8 cellular contexts compared by ENCODE assay signal in genomic region chr19:48362716-48363499, GRCh38. TPM values are rescaled to one million over a fixed set of nuclear protein-coding genes. Genes with fewer than 3 reads are reported as not detected.
DNase-seq lines count a peak whose midpoint lies in the region; ATAC-seq and TF ChIP-seq lines count a peak whose summit lies in the region.

No MANE protein-coding gene starts in this region.

- H3K36me3 ChIP-seq in adipocyte (ENCODE audit: control insufficient read depth, insufficient read depth, low read length, severe bottlenecking) (peaks cover 3% of the 10 kb centered on the region), ovary (no peaks in the 10 kb centered on the region), thyroid gland (no peaks in the 10 kb centered on the region)

- ATAC-seq in HG02678 (IDR thresholded peaks at IDR 0.05; ENCODE audit: unreplicated experiment), result peak; percentile 51
- ATAC-seq in Right ventricle myocardium superior (ENCODE audit: poor library complexity), result peak; percentile 92

- H3K9ac ChIP-seq in adipocyte (ENCODE audit: low read length), result peak overlapping the region; percentile 99

- peak overlapping the region; percentile 89 to 97 for H3K27ac ChIP-seq in ovary
- peak overlapping the region; percentile 94 to 97 (median 96) for H3K27ac ChIP-seq in thyroid gland

- TF ChIP-seq POLR2A in ovary (IDR thresholded peaks at IDR 0.05) (no peak), thyroid gland (IDR thresholded peaks at IDR 0.05) (peak in 1 of 2 donors; percentile 84)

- peaks cover 4% of the 10 kb centered on the region for H3K4me1 ChIP-seq in adipocyte (ENCODE audit: control insufficient read depth, insufficient read depth, low read length)
- peaks cover 3% of the 10 kb centered on the region for H3K4me1 ChIP-seq in ovary (ENCODE audit: insufficient read depth)
- H3K4me1 ChIP-seq in thyroid gland, result peaks cover 4 to 9% of the 10 kb centered on the region in 2 donors

- POLR2A ChIA-PET in GM10248 (lab: Yijun Ruan, JAX), result interaction anchor here (0.7 to 2.5 kb wide), 5 partner anchors 17 to 256 kb away, joined by 3 to 10 read pairs (median 3); partner anchors contain the start of genes KDELR1, RPL18 and SPHK2

- no peak for TF ChIP-seq CTCF in GM10248 (IDR thresholded peaks at IDR 0.05; ENCODE audit: control extremely low read depth, extremely low read depth, low read depth, missing control alignments)
- no peak for TF ChIP-seq CTCF in ovary (IDR thresholded peaks at IDR 0.05)
- peak in 1 of 6 experiments; percentile 32 for TF ChIP-seq CTCF in thyroid gland (IDR thresholded peaks at IDR 0.05)

- CTCF ChIA-PET in GM10248 (lab: Yijun Ruan, JAX), result interaction anchor here (0.7 to 2.9 kb wide), 14 partner anchors 9 to 221 kb away, joined by 3 to 43 read pairs (median 6); partner anchors contain the start of gene KDELR1

- intact Hi-C loops in Right ventricle myocardium superior (cut with DNase I) (no loop called here), ovary (cut with DNase I) (no loop called here), thyroid gland (cut with DNase I) (no loop called here)

- H3K27me3 ChIP-seq in adipocyte (replicated peaks; ENCODE audit: control insufficient read depth, insufficient read depth, low read length) (no peaks in the 10 kb centered on the region), ovary (no peaks in the 10 kb centered on the region), thyroid gland (no peaks in the 10 kb centered on the region)

- TF ChIP-seq EP300 in ovary (IDR thresholded peaks at IDR 0.05), result no peak

- whole genome bisulfite sequencing in ovary, 3 donors, result 3% methylated on average over 24 to 26 of the region's 26 CpGs
- WGBS in thyroid gland, 2 donors, result 6 to 7% methylated on average over 13 to 16 of the region's 26 CpGs

- no peaks in the 10 kb centered on the region for H3K9me3 ChIP-seq in adipocyte (ENCODE audit: control insufficient read depth, low read length)
- no peaks in the 10 kb centered on the region for H3K9me3 ChIP-seq in ovary
- no peaks in the 10 kb centered on the region for H3K9me3 ChIP-seq in thyroid gland

- DNase-seq in GM10248 (ENCODE audit: extremely low spot score), result peak; percentile 89
- peak; percentile 91 to 98 (median 96) for DNase-seq in NCI-H1417 (lab: John Stamatoyannopoulos, UW)
- peak; percentile 99 for DNase-seq in SW480 (ENCODE audit: low spot score)
- peak; percentile 97 for DNase-seq in adipocyte (ENCODE audit: low read depth)
- peak; percentile 97 for DNase-seq in Right ventricle myocardium superior
- DNase-seq in ovary, result peak; percentile 94 to 96 (median 95)
- peak; percentile 98 for DNase-seq in thyroid gland

- H3K4me3 ChIP-seq in adipocyte (ENCODE audit: low read length) (peak overlapping the region; percentile 97), ovary (peak overlapping the region; percentile 74), thyroid gland (replicated peaks in 1 of 3) (peak overlapping the region; percentile 45 to 63 (median 46))

RNA-seq across cellular contexts. Expression of gene TMEM143, which starts 0.8 kb away (rescaled TPM):
- total RNA-seq in Right ventricle myocardium superior, result 105 TPM
- total RNA-seq in ovary, result 1 to 10 TPM; 3.3 to 9.7 (median 7.7) TPM
- polyA plus RNA-seq in ovary, result 1 to 10 TPM; 4.1 to 6.0 TPM
- total RNA-seq in thyroid gland, result 10 to 100 TPM in 1 of 4 donors, 1 to 10 TPM in 3; 6.3 to 12.6 (median 9.2) TPM

RNA-seq across cellular contexts. Expression of gene SYNGR4, which starts 1.3 kb away (rescaled TPM):
- total RNA-seq in Right ventricle myocardium superior (not detected), ovary (not detected), thyroid gland (not detected)
- not detected for polyA plus RNA-seq in ovary

RNA-seq across cellular contexts. Expression of gene KDELR1, which starts 28.4 kb away (rescaled TPM):
- total RNA-seq in Right ventricle myocardium superior, result 69.5 TPM
- 100 to 1,000 TPM in 6 of 7 donors, 10 to 100 TPM in 1; 94.0 to 202 (median 170) TPM for total RNA-seq in ovary
- 100 to 1,000 TPM; 180 to 333 TPM for polyA plus RNA-seq in ovary
- total RNA-seq in thyroid gland, result 100 to 1,000 TPM; 121 to 160 (median 141) TPM

RNA-seq across cellular contexts. Expression of gene GRIN2D, which starts 30.6 kb away (rescaled TPM):
- 0.54 TPM for total RNA-seq in Right ventricle myocardium superior
- total RNA-seq in ovary, result under 1 TPM in 6 of 7 donors, not detected in 1; 0.10 to 0.32 (median 0.18) TPM
- polyA plus RNA-seq in ovary, result under 1 TPM; 0.12 TPM
- total RNA-seq in thyroid gland, result 1 to 10 TPM in 1 of 4 donors, under 1 TPM in 3; 0.56 to 2.2 (median 0.84) TPM

RNA-seq across cellular contexts. Expression of gene EMP3, which starts 37.6 kb away (rescaled TPM):
- total RNA-seq in Right ventricle myocardium superior (41.8 TPM), ovary (100 to 1,000 TPM in 5 of 7 donors, 10 to 100 TPM in 2; 23.2 to 148 (median 120) TPM), thyroid gland (10 to 100 TPM; 14.0 to 19.3 (median 14.9) TPM)
- polyA plus RNA-seq in ovary, result 100 to 1,000 TPM in 1 of 2 donors, 10 to 100 TPM in 1; 92.5 to 163 TPM

Comparison
In these comparisons a context has a peak if more than half of its experiments do, and no peak if none do; other contexts are left out.
1. Peak in every context shown above with its lines: DNase-seq, ATAC-seq, H3K4me3 ChIP-seq and H3K27ac ChIP-seq.
2. H3K4me3 ChIP-seq: peak in every context shown above with its lines; median percentile 97 in adipocyte; 74 in ovary; 46 in thyroid gland.